ENCODE assay signal across 8 cellular contexts in genomic region chr10:97290076-97290475, GRCh38. TPM values are rescaled to one million over a fixed set of nuclear protein-coding genes. Genes with fewer than 3 reads are reported as not detected.
DNase-seq lines count a peak whose midpoint lies in the region; ATAC-seq and TF ChIP-seq lines count a peak whose summit lies in the region.
"Not testable (repeated sequence)": the region's sequence is repeated elsewhere in the genome, so short reads cannot be mapped to it uniquely, and the experiment has no call there.

No MANE protein-coding gene starts in this region.

- intact Hi-C loops in PC-9 (cut with micrococcal nuclease; ENCODE audit: unreplicated experiment): loop anchor here (2.0 to 5.0 kb wide), 2 partner anchors 42 to 111 kb away; partner anchors contain the start of genes FRAT2 and RRP12
- intact Hi-C loops in activated T-helper 1 cell treated with anti-CD3 and anti-CD28 coated beads, Interleukin-12 subunit alpha, Interleukin-12 subunit beta, Interleukin-2, Interleukin-4 antibody, amounts not matched to agents 30 ng/mL and 10 ng/mL and 1 ng/mL, durations not matched to agents 14 hours and 24 hours and 36 hours (cut with micrococcal nuclease): loop anchor here (10.0 kb wide), 1 partner anchor 455 kb away; the partner anchor contains the start of gene LCOR
- intact Hi-C loops in MCF 10A (cut with micrococcal nuclease): not testable (repeated sequence)

- not testable (repeated sequence) for H3K9me3 ChIP-seq in DND-41 (ENCODE audit: insufficient read depth, low read length, severe bottlenecking); PC-9 (ENCODE audit: insufficient read depth, low read depth)

- not testable (repeated sequence) for H3K4me3 ChIP-seq in DND-41 (ENCODE audit: low read depth in 1 of 2, low read length in 2 of 2); PC-9

- POLR2A ChIA-PET in PC-9 (lab: Charles Lee; ENCODE audit: unreplicated experiment); WTC11 (lab: Charles Lee): not testable (repeated sequence)
- POLR2A ChIA-PET in MCF 10A (lab: Yijun Ruan, JAX): interaction anchor here (3.7 to 4.9 kb wide), 2 partner anchors 11 to 43 kb away, joined by 26 to 44 read pairs; no protein-coding TSS in a partner anchor

- H3K27me3 ChIP-seq in DND-41 (ENCODE audit: insufficient read depth, low read length, poor library complexity); PC-9 (ENCODE audit: insufficient read depth, low read depth): not testable (repeated sequence)

- H3K9ac ChIP-seq in DND-41 (ENCODE audit: low read depth, low read length): not testable (repeated sequence)

- peak overlapping the region; percentile 99; the same call in 1 of the 2 replicates for H3K27ac ChIP-seq in 22Rv1
- not testable (repeated sequence) for H3K27ac ChIP-seq in DND-41 (ENCODE audit: low read length); PC-9

- ATAC-seq in DND-41 (ENCODE audit: insufficient read depth, low read depth); WTC11: not testable (repeated sequence)

- H4K20me1 ChIP-seq in DND-41 (ENCODE audit: insufficient read depth, low read length); PC-9 (ENCODE audit: insufficient read depth): not testable (repeated sequence)

- DNase-seq in DND-41; PC-9; WTC11 (ENCODE audit: low spot score); activated T-helper 1 cell treated with anti-CD3 and anti-CD28 coated beads, Interleukin-12 subunit alpha, Interleukin-12 subunit beta, Interleukin-2, Interleukin-4 antibody, amounts not matched to agents 30 ng/mL and 10 ng/mL and 1 ng/mL, durations not matched to agents 14 hours and 24 hours and 36 hours (ENCODE audit: low spot score); MCF 10A (ENCODE audit: unreplicated experiment): not testable (repeated sequence)
- DNase-seq in type B pancreatic cell (ENCODE audit: extremely low spot score, unreplicated experiment): peak; percentile 49

- not testable (repeated sequence) for TF ChIP-seq CTCF in 22Rv1 (IDR thresholded peaks at IDR 0.05); DND-41 (IDR thresholded peaks at IDR 0.05; ENCODE audit: borderline replicate concordance, extremely low read depth, low read length, poor library complexity, severe bottlenecking); PC-9 (conservative IDR thresholded peaks at IDR 0.05); WTC11 (IDR thresholded peaks at IDR 0.05); MCF 10A (IDR thresholded peaks at IDR 0.05; ENCODE audit: unreplicated experiment); nephron (IDR thresholded peaks at IDR 0.05; ENCODE audit: unreplicated experiment in 3 of 3); type B pancreatic cell (conservative IDR thresholded peaks at IDR 0.05)

- H3K27ac Mint-ChIP-seq in WTC11: peak overlapping the region; percentile 78
- H3K27ac Mint-ChIP-seq in activated T-helper 1 cell treated with anti-CD3 and anti-CD28 coated beads, Interleukin-12 subunit alpha, Interleukin-12 subunit beta, Interleukin-2, Interleukin-4 antibody, amounts not matched to agents 30 ng/mL and 10 ng/mL and 1 ng/mL, durations not matched to agents 14 hours and 24 hours and 36 hours: peak overlapping the region; percentile 40
- peak overlapping the region; percentile 46 for H3K27ac Mint-ChIP-seq in MCF 10A (ENCODE audit: low read depth, unreplicated experiment)
- peak overlapping the region in 2 of 3 experiments; percentile 9 to 37 for H3K27ac Mint-ChIP-seq in nephron
- H3K27ac Mint-ChIP-seq in type B pancreatic cell: not testable (repeated sequence)

- H3K36me3 ChIP-seq in DND-41 (ENCODE audit: insufficient read depth, low read length): peaks cover 19% of the 10 kb centered on the region
- not testable (repeated sequence) for H3K36me3 ChIP-seq in PC-9 (ENCODE audit: low read depth)

- H3K4me2 ChIP-seq in DND-41 (ENCODE audit: insufficient read depth, low read length) (peak overlapping the region; percentile 71; the same call in 1 of the 2 replicates), PC-9 (0 out of 2 replicates have a peak overlapping the region, but pooled peaks have one; percentile 80)

- not testable (repeated sequence) for H3K4me3 Mint-ChIP-seq in WTC11; activated T-helper 1 cell treated with anti-CD3 and anti-CD28 coated beads, Interleukin-12 subunit alpha, Interleukin-12 subunit beta, Interleukin-2, Interleukin-4 antibody, amounts not matched to agents 30 ng/mL and 10 ng/mL and 1 ng/mL, durations not matched to agents 14 hours and 24 hours and 36 hours; MCF 10A (ENCODE audit: unreplicated experiment); type B pancreatic cell
- peak overlapping the region in 2 of 3 experiments; percentile 12 to 80 for H3K4me3 Mint-ChIP-seq in nephron

- not testable (repeated sequence) for H3K9me3 Mint-ChIP-seq in WTC11; activated T-helper 1 cell treated with anti-CD3 and anti-CD28 coated beads, Interleukin-12 subunit alpha, Interleukin-12 subunit beta, Interleukin-2, Interleukin-4 antibody, amounts not matched to agents 30 ng/mL and 10 ng/mL and 1 ng/mL, durations not matched to agents 14 hours and 24 hours and 36 hours; MCF 10A (ENCODE audit: unreplicated experiment); nephron; type B pancreatic cell

- H3K4me1 Mint-ChIP-seq in WTC11: peaks cover 18% of the 10 kb centered on the region
- peaks cover 22% of the 10 kb centered on the region for H3K4me1 Mint-ChIP-seq in activated T-helper 1 cell treated with anti-CD3 and anti-CD28 coated beads, Interleukin-12 subunit alpha, Interleukin-12 subunit beta, Interleukin-2, Interleukin-4 antibody, amounts not matched to agents 30 ng/mL and 10 ng/mL and 1 ng/mL, durations not matched to agents 14 hours and 24 hours and 36 hours (ENCODE audit: low read depth)
- H3K4me1 Mint-ChIP-seq in MCF 10A (ENCODE audit: insufficient read depth, unreplicated experiment); type B pancreatic cell (ENCODE audit: unreplicated experiment): not testable (repeated sequence)
- peaks cover 18% of the 10 kb centered on the region for H3K4me1 Mint-ChIP-seq in nephron

- peaks cover 68% of the 10 kb centered on the region for H3K79me2 ChIP-seq in DND-41 (ENCODE audit: insufficient read depth, low read length)
- H3K79me2 ChIP-seq in PC-9 (ENCODE audit: low read depth): not testable (repeated sequence)

- CTCF ChIA-PET in PC-9 (lab: Charles Lee): not testable (repeated sequence)
- CTCF ChIA-PET in WTC11 (lab: Charles Lee): interaction anchor here (2.8 kb wide), 1 partner anchor 11 kb away, joined by 9 read pairs; no protein-coding TSS in a partner anchor
- CTCF ChIA-PET in MCF 10A (lab: Yijun Ruan, JAX): interaction anchor here (0.7 to 2.2 kb wide), 5 partner anchors 9 to 58 kb away, joined by 3 to 7 read pairs (median 3); no protein-coding TSS in a partner anchor

- peaks cover 25% of the 10 kb centered on the region for H3K4me1 ChIP-seq in DND-41 (ENCODE audit: insufficient read depth, low read length)
- not testable (repeated sequence) for H3K4me1 ChIP-seq in PC-9 (replicated peaks; ENCODE audit: insufficient read depth)

- not testable (repeated sequence) for H3K9me2 ChIP-seq in PC-9 (ENCODE audit: insufficient read depth)

- not testable (repeated sequence) for H2AFZ ChIP-seq in DND-41 (ENCODE audit: low read depth, low read length); PC-9

- not testable (repeated sequence) for BruUV-seq in PC-9 (replicated peaks; lab: Mats Ljungman, UMichigan); MCF 10A (replicated peaks; lab: Mats Ljungman, UMichigan)

- peaks cover 10% of the 10 kb centered on the region for H3K36me3 Mint-ChIP-seq in WTC11
- not testable (repeated sequence) for H3K36me3 Mint-ChIP-seq in activated T-helper 1 cell treated with anti-CD3 and anti-CD28 coated beads, Interleukin-12 subunit alpha, Interleukin-12 subunit beta, Interleukin-2, Interleukin-4 antibody, amounts not matched to agents 30 ng/mL and 10 ng/mL and 1 ng/mL, durations not matched to agents 14 hours and 24 hours and 36 hours (ENCODE audit: low read depth); type B pancreatic cell
- peaks cover 12% of the 10 kb centered on the region for H3K36me3 Mint-ChIP-seq in MCF 10A (ENCODE audit: insufficient read depth, unreplicated experiment)
- peaks cover 17% of the 10 kb centered on the region for H3K36me3 Mint-ChIP-seq in nephron (ENCODE audit: low read depth)

- H3K27me3 Mint-ChIP-seq in WTC11 (ENCODE audit: low read depth); activated T-helper 1 cell treated with anti-CD3 and anti-CD28 coated beads, Interleukin-12 subunit alpha, Interleukin-12 subunit beta, Interleukin-2, Interleukin-4 antibody, amounts not matched to agents 30 ng/mL and 10 ng/mL and 1 ng/mL, durations not matched to agents 14 hours and 24 hours and 36 hours (ENCODE audit: insufficient read depth); MCF 10A (ENCODE audit: insufficient read depth, unreplicated experiment); nephron (ENCODE audit: low read depth); type B pancreatic cell: not testable (repeated sequence)

- peaks cover 11% of the 10 kb centered on the region for H3F3A ChIP-seq in PC-9 (ENCODE audit: insufficient read depth, low read depth)

RNA-seq across cellular contexts. Expression of gene ARHGAP19, which starts 2.4 kb away (rescaled TPM):
- 11.2 and 11.5 TPM in 2 replicates for total RNA-seq in PC-9 (2021)
- total RNA-seq in WTC11 (2021): 35.5 to 42.2 TPM (median 38.0 TPM) in 3 replicates
- 27.1 and 27.8 TPM in 2 replicates for total RNA-seq in activated T-helper 1 cell treated with anti-CD3 and anti-CD28 coated beads, Interleukin-12 subunit alpha, Interleukin-12 subunit beta, Interleukin-2, Interleukin-4 antibody, amounts not matched to agents 30 ng/mL and 10 ng/mL and 1 ng/mL, durations not matched to agents 14 hours and 24 hours and 36 hours
- total RNA-seq in MCF 10A (2022): 10.6 and 11.7 TPM in 2 replicates
- total RNA-seq in type B pancreatic cell (ENCODE audit: low replicate concordance): 7.3 and 19.8 TPM in 2 replicates

RNA-seq across cellular contexts. Expression of gene FRAT1, which starts 29.0 kb away (rescaled TPM):
- total RNA-seq in PC-9 (2021) (2.4 and 2.7 TPM in 2 replicates), WTC11 (2021) (7.0 to 8.2 TPM (median 7.6 TPM) in 3 replicates), MCF 10A (2022) (1.9 and 2.1 TPM in 2 replicates), type B pancreatic cell (ENCODE audit: low replicate concordance) (4.7 and 6.1 TPM in 2 replicates)
- 3.0 and 3.3 TPM in 2 replicates for total RNA-seq in activated T-helper 1 cell treated with anti-CD3 and anti-CD28 coated beads, Interleukin-12 subunit alpha, Interleukin-12 subunit beta, Interleukin-2, Interleukin-4 antibody, amounts not matched to agents 30 ng/mL and 10 ng/mL and 1 ng/mL, durations not matched to agents 14 hours and 24 hours and 36 hours

RNA-seq across cellular contexts. Expression of gene FRAT2, which starts 44.5 kb away (rescaled TPM):
- total RNA-seq in PC-9 (2021) (11.0 and 13.0 TPM in 2 replicates), WTC11 (2021) (48.2 to 53.5 TPM (median 50.8 TPM) in 3 replicates), MCF 10A (2022) (9.0 and 11.4 TPM in 2 replicates), type B pancreatic cell (ENCODE audit: low replicate concordance) (23.1 and 36.4 TPM in 2 replicates)
- 10.8 and 11.2 TPM in 2 replicates for total RNA-seq in activated T-helper 1 cell treated with anti-CD3 and anti-CD28 coated beads, Interleukin-12 subunit alpha, Interleukin-12 subunit beta, Interleukin-2, Interleukin-4 antibody, amounts not matched to agents 30 ng/mL and 10 ng/mL and 1 ng/mL, durations not matched to agents 14 hours and 24 hours and 36 hours
